ENCODE assay signal across 8 cellular contexts in genomic region chr2:28366496-28367282, GRCh38. TPM values are rescaled to one million over a fixed set of nuclear protein-coding genes. Genes with fewer than 3 reads are reported as not detected.
DNase-seq lines count a peak whose midpoint lies in the region; ATAC-seq and TF ChIP-seq lines count a peak whose summit lies in the region.

No MANE protein-coding gene starts in this region.

- no peak overlapping the region for H3K4me3 ChIP-seq in OCI-LY7 (ENCODE audit: low read depth, low read length, poor library complexity, severe bottlenecking)

- H4K20me1 ChIP-seq in OCI-LY7 (ENCODE audit: insufficient read depth, low read length) = no peaks in the 10 kb centered on the region

- no peaks in the 10 kb centered on the region for H3K36me3 Mint-ChIP-seq in immature natural killer cell

- no peak overlapping the region for H2AFZ ChIP-seq in OCI-LY7 (ENCODE audit: low read length)

- no peak overlapping the region for H3K27ac ChIP-seq in OCI-LY7 (ENCODE audit: low read depth, low read length, poor library complexity, severe bottlenecking)

- intact Hi-C loops in OCI-LY7 (cut with micrococcal nuclease; ENCODE audit: unreplicated experiment) = no loop called here

- H3K27me3 Mint-ChIP-seq in immature natural killer cell (ENCODE audit: low read depth in 3 of 3) = peaks cover 0 to 14% (median 8%) of the 10 kb centered on the region in 3 donors
- peaks cover 30% of the 10 kb centered on the region for H3K27me3 Mint-ChIP-seq in stimulated activated naive CD8-positive, alpha-beta T cell treated with anti-CD3 and anti-CD28 coated beads, Interleukin-15, amount 100 ng/mL, for 72 hours

- H3K9me3 Mint-ChIP-seq in immature natural killer cell = no peaks in the 10 kb centered on the region
- no peaks in the 10 kb centered on the region for H3K9me3 Mint-ChIP-seq in stimulated activated naive CD8-positive, alpha-beta T cell treated with anti-CD3 and anti-CD28 coated beads, Interleukin-15, amount 100 ng/mL, for 72 hours

- no peaks in the 10 kb centered on the region for H3K9me3 ChIP-seq in OCI-LY7 (ENCODE audit: low read length)

- no peaks in the 10 kb centered on the region for H3K9me2 ChIP-seq in OCI-LY7 (ENCODE audit: insufficient read depth, low read length)

- no peaks in the 10 kb centered on the region for H3K79me2 ChIP-seq in OCI-LY7 (ENCODE audit: insufficient read depth, low read depth, low read length)

- peak overlapping the region; percentile 57 to 89 (median 72) for H3K4me3 Mint-ChIP-seq in immature natural killer cell
- peak overlapping the region; percentile 56 to 75 for H3K4me3 Mint-ChIP-seq in stimulated activated naive CD8-positive, alpha-beta T cell treated with anti-CD3 and anti-CD28 coated beads, Interleukin-15, amount 100 ng/mL, for 72 hours

- no peak for DNase-seq in activated CD4-positive, CD25-positive, alpha-beta regulatory T cell treated with anti-CD3 and anti-CD28 coated beads, Interleukin-2, amount 50 U/mL, for 72 hours
- DNase-seq in activated CD8-positive, alpha-beta memory T cell treated with anti-CD3 and anti-CD28 coated beads, Interleukin-2, amount 50 U/mL, for 1 hour (ENCODE audit: extremely low read depth) = peak; percentile 43
- DNase-seq in immature natural killer cell (peak; percentile 78 to 82 (median 80)), OCI-LY7 (ENCODE audit: low spot score) (no peak)
- DNase-seq in stimulated activated naive CD8-positive, alpha-beta T cell treated with anti-CD3 and anti-CD28 coated beads, Interleukin-15, amount 100 ng/mL, for 72 hours = peak; percentile 41 to 57

- H3K27ac Mint-ChIP-seq in immature natural killer cell = peak overlapping the region; percentile 92 to 98 (median 96)
- H3K27ac Mint-ChIP-seq in stimulated activated naive CD8-positive, alpha-beta T cell treated with anti-CD3 and anti-CD28 coated beads, Interleukin-15, amount 100 ng/mL, for 72 hours = peak overlapping the region; percentile 64 to 77

- no peaks in the 10 kb centered on the region for H3K4me1 ChIP-seq in OCI-LY7 (ENCODE audit: insufficient read depth, low read length, poor library complexity, severe bottlenecking)

- peak; percentile 84 to 85 for ATAC-seq in activated CD4-positive, CD25-positive, alpha-beta regulatory T cell treated with anti-CD3 and anti-CD28 coated beads, Interleukin-2, amount 50 U/mL, for 24 hours
- peak; percentile 89 for ATAC-seq in stimulated activated naive CD8-positive, alpha-beta T cell treated with anti-CD3 and anti-CD28 coated beads, Interleukin-15, amount 100 ng/mL, for 72 hours
- ATAC-seq in HG02610 (IDR thresholded peaks at IDR 0.05; ENCODE audit: unreplicated experiment) (no peak), HG03520 (IDR thresholded peaks at IDR 0.05; ENCODE audit: unreplicated experiment) (no peak)

- no peaks in the 10 kb centered on the region for H3K36me3 ChIP-seq in OCI-LY7 (ENCODE audit: insufficient read depth, low read length)

- no peak overlapping the region for H3K4me2 ChIP-seq in OCI-LY7 (ENCODE audit: low read length)

- peaks cover 72 to 77% of the 10 kb centered on the region in 2 donors for H3K4me1 Mint-ChIP-seq in immature natural killer cell
- peaks cover 62% of the 10 kb centered on the region for H3K4me1 Mint-ChIP-seq in stimulated activated naive CD8-positive, alpha-beta T cell treated with anti-CD3 and anti-CD28 coated beads, Interleukin-15, amount 100 ng/mL, for 72 hours

- TF ChIP-seq CTCF in OCI-LY7 (conservative IDR thresholded peaks at IDR 0.05; ENCODE audit: low read length) = no peak

- CTCF ChIA-PET in OCI-LY7 (lab: Charles Lee; ENCODE audit: unreplicated experiment) = no interaction called here

- no TSS peak for BruUV-seq in OCI-LY7 (replicated peaks; lab: Mats Ljungman, UMichigan)

- POLR2A ChIA-PET in OCI-LY7 (lab: Charles Lee) = no interaction called here

RNA-seq across cellular contexts. Expression of gene FOSL2, which starts 26.0 kb away (rescaled TPM):
- 10 to 100 TPM; 27.2 to 54.3 (median 28.7) TPM for polyA plus RNA-seq in immature natural killer cell
- 0.03 and 0.35 TPM in 2 replicates for total RNA-seq in OCI-LY7 (2014; rRNA removed; shearing (Covaris generic))
- total RNA-seq in OCI-LY7 (2022) = 0.39 and 1.0 TPM in 2 replicates

Comparison
In these comparisons a context has a peak if more than half of its experiments do, and no peak if none do; other contexts are left out.
1. ATAC-seq: peak in activated CD4-positive, CD25-positive, alpha-beta regulatory T cell treated with anti-CD3 and anti-CD28 coated beads, Interleukin-2, amount 50 U/mL, for 24 hours (2 of 2) and stimulated activated naive CD8-positive, alpha-beta T cell treated with anti-CD3 and anti-CD28 coated beads, Interleukin-15, amount 100 ng/mL, for 72 hours (single experiment); none in HG02610 (single experiment) and HG03520 (single experiment).
2. DNase-seq: peak in activated CD8-positive, alpha-beta memory T cell treated with anti-CD3 and anti-CD28 coated beads, Interleukin-2, amount 50 U/mL, for 1 hour (single experiment), immature natural killer cell (3 of 3) and stimulated activated naive CD8-positive, alpha-beta T cell treated with anti-CD3 and anti-CD28 coated beads, Interleukin-15, amount 100 ng/mL, for 72 hours (2 of 2); none in activated CD4-positive, CD25-positive, alpha-beta regulatory T cell treated with anti-CD3 and anti-CD28 coated beads, Interleukin-2, amount 50 U/mL, for 72 hours (single experiment) and OCI-LY7 (single experiment).